Comparison of ENCODE assay signal across 16 cellular contexts in genomic region chr9:113930384-113930783, GRCh38.
"Had no signal": no experiment of that assay in that cellular context is flagged by ENCODE, and none has a peak within 500 bp of the region (broad histone marks: within the 10 kb centered on the region; RNA-seq: fewer than 3 reads in every experiment).

No MANE protein-coding gene starts in this region.

- H3K4me3 ChIP-seq: heart left ventricle, tibial nerve, uterus had no signal

- H3K36me3 ChIP-seq: heart left ventricle, tibial nerve, uterus, WERI-Rb-1 had no signal

- DNase-seq: activated CD4-positive, alpha-beta memory T cell treated with anti-CD3 and anti-CD28 coated beads for 36 hours; activated CD4-positive, alpha-beta T cell treated with anti-CD3 and anti-CD28 coated beads for 36 hours; activated effector memory CD4-positive, alpha-beta T cell treated with Interleukin-2 at 50 U/mL for 16 hours; activated T-cell treated with anti-CD3 and anti-CD28 coated beads, Interleukin-2, amount 50 U/mL, for 4 hours; central memory CD4-positive, alpha-beta T cell; cortex of kidney; effector CD8-positive, alpha-beta T cell; heart left ventricle; immature natural killer cell; naive B cell; T-helper 1 cell; uterus; WERI-Rb-1 had no signal

- H3K27ac ChIP-seq: parathyroid adenoma, tibial nerve, uterus, WERI-Rb-1 had no signal

- H3K4me1 ChIP-seq: parathyroid adenoma, uterus had no signal

- ATAC-seq: activated CD4-positive, alpha-beta T cell treated with anti-CD3 and anti-CD28 coated beads for 36 hours; activated T-cell treated with anti-CD3 and anti-CD28 coated beads, Interleukin-2, amount 50 U/mL, for 4 hours; stimulated activated memory B cell treated with anti-CD40 and anti-IgM and Interleukin-4, amounts not matched to agents 10 μg/mL and 1 μg/mL and 100 μg/mL, for 72 hours had no signal

- H3K27me3 ChIP-seq: heart left ventricle, tibial nerve, uterus had no signal
